Comparison of ENCODE assay signal across 15 cellular contexts in genomic region chr7:141689072-141689825, GRCh38. TPM values are rescaled to one million over a fixed set of nuclear protein-coding genes. Genes with fewer than 3 reads are reported as not detected.
DNase-seq lines count a peak whose midpoint lies in the region; ATAC-seq, FAIRE-seq and TF ChIP-seq lines count a peak whose summit lies in the region.
"Not testable (repeated sequence)": the region's sequence is repeated elsewhere in the genome, so short reads cannot be mapped to it uniquely, and the experiment has no call there.
"Had no signal": no experiment of that assay in that cellular context is flagged by ENCODE, and none has a peak within 500 bp of the region (broad histone marks: within the 10 kb centered on the region; RNA-seq: fewer than 3 reads in every experiment).

No MANE protein-coding gene starts in this region.

- not testable (repeated sequence) for H3K79me2 ChIP-seq in HepG2 (ENCODE audit: insufficient read depth, low read length)

- not testable (repeated sequence) for BruUV-seq in HepG2 (replicated peaks; lab: Mats Ljungman, UMichigan)

- H3K4me2 ChIP-seq in HepG2 (ENCODE audit: low read depth, low read length), result peak overlapping the region; percentile 20; the same call in 1 of the 2 replicates

- H3K9ac ChIP-seq in HepG2 (ENCODE audit: insufficient read depth, low read depth, low read length), result not testable (repeated sequence)

- WGBS in HepG2 (ENCODE audit: low lambda C conversion rate), result 99% methylated on average over 3 of the region's 3 CpGs

- CTCF ChIA-PET in HepG2 (lab: Yijun Ruan, JAX; ENCODE audit: low intra/inter-chr PET ratio, low total read pairs), result not testable (repeated sequence)

- FAIRE-seq in HepG2 (lab: Jason Lieb, UNC), result peak; percentile 8

- not testable (repeated sequence) for H3K27me3 Mint-ChIP-seq in CD4-positive, CD25-positive, alpha-beta regulatory T cell; IgD-negative memory B cell; T-helper 17 cell

- not testable (repeated sequence) for H3K4me3 ChIP-seq in CD4-positive, CD25-positive, alpha-beta regulatory T cell (ENCODE audit: low read depth, low read length); dorsolateral prefrontal cortex; HepG2 (replicated peaks in 1 of 3; ENCODE audit: insufficient read depth in 1 of 3, low read depth in 2 of 3, low read length in 3 of 3)

- H3K27ac Mint-ChIP-seq in CD4-positive, CD25-positive, alpha-beta regulatory T cell, result peak overlapping the region in 2 of 3 donors; percentile 21 to 32
- H3K27ac Mint-ChIP-seq in IgD-negative memory B cell (peak overlapping the region in 2 of 3 donors; percentile 16 to 45), T-helper 17 cell (peak overlapping the region; percentile 21)
- H3K27ac Mint-ChIP-seq in stimulated activated effector memory CD8-positive, alpha-beta T cell treated with anti-CD3 and anti-CD28 coated beads, Interleukin-12 subunit alpha, Interleukin-12 subunit beta, amount 100 ng/mL, for 72 hours, result peak overlapping the region; percentile 0

- TF ChIP-seq POLR2A in HepG2 (IDR thresholded peaks at IDR 0.05; ENCODE audit: insufficient read depth in 1 of 2, low read depth in 2 of 2, low read length in 2 of 2), result not testable (repeated sequence)

- in situ Hi-C loops in HepG2 (cut with HindIII; ENCODE audit: extremely low pct_ligation_motif_present, low pct_unique_long_range_greater_than_20kb), result not testable (repeated sequence)

- H3K4me3 Mint-ChIP-seq in CD4-positive, CD25-positive, alpha-beta regulatory T cell; IgD-negative memory B cell; T-helper 17 cell; stimulated activated effector memory CD8-positive, alpha-beta T cell treated with anti-CD3 and anti-CD28 coated beads, Interleukin-12 subunit alpha, Interleukin-12 subunit beta, amount 100 ng/mL, for 72 hours: not testable (repeated sequence)

- H3K4me1 ChIP-seq in CD4-positive, CD25-positive, alpha-beta regulatory T cell (ENCODE audit: control insufficient read depth, insufficient read depth, low read length, poor library complexity, severe bottlenecking), result not testable (repeated sequence)
- peaks cover 31% of the 10 kb centered on the region for H3K4me1 ChIP-seq in HepG2 (ENCODE audit: insufficient read depth, low read length)

- not testable (repeated sequence) for TF ChIP-seq EP300 in HepG2 (IDR thresholded peaks at IDR 0.05; ENCODE audit: low read depth in 2 of 2, low read length in 2 of 2); HepG2 (CRISPR knock-in tag; IDR thresholded peaks at IDR 0.05; ENCODE audit: borderline replicate concordance)

- peaks cover 31% of the 10 kb centered on the region for H3K36me3 Mint-ChIP-seq in CD4-positive, CD25-positive, alpha-beta regulatory T cell
- peaks cover 14% of the 10 kb centered on the region for H3K36me3 Mint-ChIP-seq in IgD-negative memory B cell
- H3K36me3 Mint-ChIP-seq in T-helper 17 cell (ENCODE audit: low read depth), result peaks cover 13% of the 10 kb centered on the region
- peaks cover 12% of the 10 kb centered on the region for H3K36me3 Mint-ChIP-seq in stimulated activated effector memory CD8-positive, alpha-beta T cell treated with anti-CD3 and anti-CD28 coated beads, Interleukin-12 subunit alpha, Interleukin-12 subunit beta, amount 100 ng/mL, for 72 hours

- peaks cover 27 to 38% (median 31%) of the 10 kb centered on the region in 4 donors for H3K4me1 Mint-ChIP-seq in CD4-positive, CD25-positive, alpha-beta regulatory T cell
- H3K4me1 Mint-ChIP-seq in IgD-negative memory B cell (peaks cover 5 to 16% (median 15%) of the 10 kb centered on the region in 3 donors), T-helper 17 cell (peaks cover 30% of the 10 kb centered on the region)
- peaks cover 26% of the 10 kb centered on the region for H3K4me1 Mint-ChIP-seq in stimulated activated effector memory CD8-positive, alpha-beta T cell treated with anti-CD3 and anti-CD28 coated beads, Interleukin-12 subunit alpha, Interleukin-12 subunit beta, amount 100 ng/mL, for 72 hours

- ATAC-seq in CD4-positive, CD25-positive, alpha-beta regulatory T cell (ENCODE audit: low read depth in 2 of 2); T-helper 17 cell; stimulated activated effector memory CD8-positive, alpha-beta T cell treated with anti-CD3 and anti-CD28 coated beads, Interleukin-12 subunit alpha, Interleukin-12 subunit beta, amount 100 ng/mL, for 72 hours: not testable (repeated sequence)
- ATAC-seq in HepG2, result peak; percentile 56

- not testable (repeated sequence) for H4K20me1 ChIP-seq in HepG2 (ENCODE audit: insufficient read depth, low read length)

- not testable (repeated sequence) for TF ChIP-seq CTCF in dorsolateral prefrontal cortex (IDR thresholded peaks at IDR 0.05 in 54 of 56, conservative IDR thresholded peaks at IDR 0.05 in 2 of 56; ENCODE audit: low read depth in 1 of 56, partially characterized antibody in 56 of 56); HepG2 (CRISPR knock-in tag; IDR thresholded peaks at IDR 0.05)

- POLR2A ChIA-PET in HepG2 (lab: Yijun Ruan, JAX), result interaction anchor here (1.0 to 1.2 kb wide), 2 partner anchors 11 to 49 kb away, joined by 4 read pairs; partner anchors contain the start of gene SSBP1

- peaks cover 21% of the 10 kb centered on the region for H3K36me3 ChIP-seq in CD4-positive, CD25-positive, alpha-beta regulatory T cell (ENCODE audit: control insufficient read depth, insufficient read depth, low read length)
- not testable (repeated sequence) for H3K36me3 ChIP-seq in HepG2 (replicated peaks in 1 of 2; ENCODE audit: control insufficient read depth in 1 of 2, insufficient read depth in 2 of 2, low read length in 2 of 2)

- intact Hi-C loops in dorsolateral prefrontal cortex (cut with DNase I), result loop anchor here in 1 of 2 donors (10.0 kb wide), 1 partner anchor 764 kb away; the partner anchor contains the start of gene BRAF
- intact Hi-C loops in HepG2 (cut with micrococcal nuclease; ENCODE audit: unreplicated experiment), result not testable (repeated sequence)

- not testable (repeated sequence) for TF ChIP-seq RAD21 in HepG2 (CRISPR knock-in tag; IDR thresholded peaks at IDR 0.05)

- H3K9me3 Mint-ChIP-seq in CD4-positive, CD25-positive, alpha-beta regulatory T cell; IgD-negative memory B cell; stimulated activated effector memory CD8-positive, alpha-beta T cell treated with anti-CD3 and anti-CD28 coated beads, Interleukin-12 subunit alpha, Interleukin-12 subunit beta, amount 100 ng/mL, for 72 hours: not testable (repeated sequence)

- not testable (repeated sequence) for H3K9me3 ChIP-seq in CD4-positive, CD25-positive, alpha-beta regulatory T cell (ENCODE audit: control insufficient read depth in 2 of 2, low read length in 2 of 2); T-helper 17 cell (ENCODE audit: control insufficient read depth, low read length, poor library complexity, severe bottlenecking); HepG2 (ENCODE audit: low read length)

- H3K27ac ChIP-seq in CD4-positive, CD25-positive, alpha-beta regulatory T cell (ENCODE audit: insufficient read depth, low read length, poor library complexity, severe bottlenecking), result not testable (repeated sequence)
- H3K27ac ChIP-seq in caudate nucleus (ENCODE audit: low read depth, low read length) (peak overlapping the region; percentile 76), dorsolateral prefrontal cortex (peak overlapping the region in 51 of 59 donors; percentile 37 to 93 (median 86)), HepG2 (ENCODE audit: extremely low read length, insufficient read depth, low read length) (peak overlapping the region; percentile 11), temporal lobe (ENCODE audit: low read depth, low read length) (peak overlapping the region; percentile 86)

- not testable (repeated sequence) for DNase-seq in CD4-positive, CD25-positive, alpha-beta regulatory T cell; T-helper 17 cell; caudate nucleus (lab: John Stamatoyannopoulos, UW); dorsolateral prefrontal cortex; HepG2 (ENCODE audit: low spot score); stimulated activated effector memory CD8-positive, alpha-beta T cell treated with anti-CD3 and anti-CD28 coated beads, Interleukin-12 subunit alpha, Interleukin-12 subunit beta, amount 100 ng/mL, for 72 hours (ENCODE audit: low spot score in 2 of 2)

- H3K27me3 ChIP-seq in CD4-positive, CD25-positive, alpha-beta regulatory T cell (ENCODE audit: control insufficient read depth, insufficient read depth, low read length); dorsolateral prefrontal cortex; HepG2 (ENCODE audit: control insufficient read depth in 1 of 2, insufficient read depth in 2 of 2, low read length in 2 of 2): not testable (repeated sequence)

- not testable (repeated sequence) for H2AFZ ChIP-seq in HepG2 (ENCODE audit: low read length)

RNA-seq across cellular contexts. Expression of gene DENND11, which starts 12.7 kb away (rescaled TPM):
- 47.7 TPM for total RNA-seq in CD4-positive, CD25-positive, alpha-beta regulatory T cell
- polyA plus RNA-seq in CD4-positive, CD25-positive, alpha-beta regulatory T cell, result 10 to 100 TPM; 10.8 to 14.5 (median 11.1) TPM
- polyA plus RNA-seq in IgD-negative memory B cell, result 8.9 TPM
- total RNA-seq in T-helper 17 cell, result 10 to 100 TPM; 34.1 to 37.6 TPM
- 10 to 100 TPM; 39.9 to 93.6 (median 55.5) TPM for total RNA-seq in dorsolateral prefrontal cortex
- total RNA-seq in HepG2 (2016; rRNA removed; fragmentation: Illumina TruSeq; extraction: Trizol), result 10.5 and 12.5 TPM in 2 replicates
- 0.91 and 1.1 TPM in 2 replicates for total RNA-seq in HepG2 (2016; cell fraction: cytosol; rRNA removed; fragmentation: Illumina TruSeq; extraction: Trizol; ENCODE audit: low read depth)
- total RNA-seq in HepG2 (2016; cell fraction: insoluble cytoplasmic fraction; rRNA removed; fragmentation: Illumina TruSeq; extraction: Trizol), result 11.0 and 11.5 TPM in 2 replicates
- 3.4 and 4.2 TPM in 2 replicates for total RNA-seq in HepG2 (2016; cell fraction: membrane; rRNA removed; fragmentation: Illumina TruSeq; extraction: Trizol)
- 14.7 and 16.1 TPM in 2 replicates for total RNA-seq in HepG2 (2016; cell fraction: nucleus; rRNA removed; fragmentation: Illumina TruSeq; extraction: Trizol)
- 7.1 and 8.6 TPM in 2 replicates for polyA plus RNA-seq in HepG2 (2011; rRNA removed)
- polyA plus RNA-seq in HepG2 (2011; cell fraction: cytosol; rRNA removed), result 3.2 and 3.4 TPM in 2 replicates
- polyA plus RNA-seq in HepG2 (2011; cell fraction: nucleus; rRNA removed), result 21.3 and 27.5 TPM in 2 replicates
- polyA plus RNA-seq in HepG2 (2012), result 7.6 and 8.6 TPM in 2 replicates
- polyA plus RNA-seq in HepG2 (2016; cell fraction: cytosol; fragmentation: Illumina TruSeq; extraction: Trizol; ENCODE audit: low read depth), result 0.69 and 0.88 TPM in 2 replicates
- polyA plus RNA-seq in HepG2 (2016; cell fraction: insoluble cytoplasmic fraction; fragmentation: Illumina TruSeq; extraction: Trizol; ENCODE audit: low read depth), result 7.0 and 7.3 TPM in 2 replicates
- polyA plus RNA-seq in HepG2 (2016; cell fraction: membrane; fragmentation: Illumina TruSeq; extraction: Trizol; ENCODE audit: low read depth), result 1.3 and 1.4 TPM in 2 replicates
- 15.7 and 16.4 TPM in 2 replicates for polyA plus RNA-seq in HepG2 (2016; cell fraction: nucleus; fragmentation: Illumina TruSeq; extraction: Trizol; ENCODE audit: insufficient read depth, low read depth)
- polyA minus RNA-seq in HepG2 (2011; rRNA and poly(A)+ RNA removed; ENCODE audit: low replicate concordance), result 11.8 and 13.6 TPM in 2 replicates
- 3.6 and 5.0 TPM in 2 replicates for polyA minus RNA-seq in HepG2 (2011; cell fraction: cytosol; rRNA and poly(A)+ RNA removed)
- 22.7 and 28.0 TPM in 2 replicates for polyA minus RNA-seq in HepG2 (2011; cell fraction: nucleus; rRNA and poly(A)+ RNA removed)
- 30.0 TPM for total RNA-seq in temporal lobe

RNA-seq across cellular contexts. Expression of gene WEE2, which starts 18.9 kb away (rescaled TPM):
- total RNA-seq in CD4-positive, CD25-positive, alpha-beta regulatory T cell, result not detected
- polyA plus RNA-seq in CD4-positive, CD25-positive, alpha-beta regulatory T cell, result not detected
- not detected for polyA plus RNA-seq in IgD-negative memory B cell
- not detected for total RNA-seq in T-helper 17 cell
- total RNA-seq in dorsolateral prefrontal cortex, result 1 to 10 TPM in 2 of 120 experiments, under 1 TPM in 56, not detected in 62; 0.11 to 1.2 (median 0.28) TPM
- not detected in 2 replicates for total RNA-seq in HepG2 (2016; rRNA removed; fragmentation: Illumina TruSeq; extraction: Trizol)
- not detected in 2 replicates for total RNA-seq in HepG2 (2016; cell fraction: cytosol; rRNA removed; fragmentation: Illumina TruSeq; extraction: Trizol; ENCODE audit: low read depth)
- total RNA-seq in HepG2 (2016; cell fraction: insoluble cytoplasmic fraction; rRNA removed; fragmentation: Illumina TruSeq; extraction: Trizol), result not detected in 2 replicates
- not detected in 2 replicates for total RNA-seq in HepG2 (2016; cell fraction: membrane; rRNA removed; fragmentation: Illumina TruSeq; extraction: Trizol)
- total RNA-seq in HepG2 (2016; cell fraction: nucleus; rRNA removed; fragmentation: Illumina TruSeq; extraction: Trizol), result not detected in 2 replicates
- polyA plus RNA-seq in HepG2 (2011; rRNA removed), result not detected in 2 replicates
- polyA plus RNA-seq in HepG2 (2011; cell fraction: cytosol; rRNA removed), result not detected in 2 replicates
- polyA plus RNA-seq in HepG2 (2011; cell fraction: nucleus; rRNA removed), result 0.09 TPM in 1 of 2 replicates, not detected in the other
- 0.04 TPM in 1 of 2 replicates, not detected in the other for polyA plus RNA-seq in HepG2 (2012)
- not detected in 2 replicates for polyA plus RNA-seq in HepG2 (2016; cell fraction: cytosol; fragmentation: Illumina TruSeq; extraction: Trizol; ENCODE audit: low read depth)
- not detected in 2 replicates for polyA plus RNA-seq in HepG2 (2016; cell fraction: insoluble cytoplasmic fraction; fragmentation: Illumina TruSeq; extraction: Trizol; ENCODE audit: low read depth)
- polyA plus RNA-seq in HepG2 (2016; cell fraction: membrane; fragmentation: Illumina TruSeq; extraction: Trizol; ENCODE audit: low read depth), result not detected in 2 replicates
- polyA plus RNA-seq in HepG2 (2016; cell fraction: nucleus; fragmentation: Illumina TruSeq; extraction: Trizol; ENCODE audit: insufficient read depth, low read depth), result not detected in 2 replicates
- not detected in 2 replicates for polyA minus RNA-seq in HepG2 (2011; rRNA and poly(A)+ RNA removed; ENCODE audit: low replicate concordance)
- not detected in 2 replicates for polyA minus RNA-seq in HepG2 (2011; cell fraction: cytosol; rRNA and poly(A)+ RNA removed)
- polyA minus RNA-seq in HepG2 (2011; cell fraction: nucleus; rRNA and poly(A)+ RNA removed), result 0.26 TPM in 1 of 2 replicates, not detected in the other
- total RNA-seq in temporal lobe, result 0.49 TPM
- total RNA-seq: CD4-positive, alpha-beta memory T cell; CD8-positive, alpha-beta memory T cell; Daoy; G401; GM12878 had no signal
- polyA plus RNA-seq: AG04450; BJ; CD4-positive, alpha-beta memory T cell; CD8-positive, alpha-beta memory T cell had no signal

RNA-seq across cellular contexts. Expression of gene SSBP1, which starts 48.9 kb away (rescaled TPM):
- total RNA-seq in CD4-positive, CD25-positive, alpha-beta regulatory T cell, result 77.4 TPM
- 100 to 1,000 TPM; 286 to 331 (median 305) TPM for polyA plus RNA-seq in CD4-positive, CD25-positive, alpha-beta regulatory T cell
- polyA plus RNA-seq in IgD-negative memory B cell (245 TPM), HepG2 (2011; rRNA removed) (52.9 and 64.4 TPM in 2 replicates)
- total RNA-seq in T-helper 17 cell (10 to 100 TPM; 81.3 to 91.3 TPM), dorsolateral prefrontal cortex (10 to 100 TPM; 49.9 to 96.9 (median 80.2) TPM), HepG2 (2016; rRNA removed; fragmentation: Illumina TruSeq; extraction: Trizol) (254 and 363 TPM in 2 replicates), temporal lobe (65.2 TPM)
- total RNA-seq in HepG2 (2016; cell fraction: cytosol; rRNA removed; fragmentation: Illumina TruSeq; extraction: Trizol; ENCODE audit: low read depth), result 86.1 and 88.6 TPM in 2 replicates
- total RNA-seq in HepG2 (2016; cell fraction: insoluble cytoplasmic fraction; rRNA removed; fragmentation: Illumina TruSeq; extraction: Trizol), result 267 and 364 TPM in 2 replicates
- total RNA-seq in HepG2 (2016; cell fraction: membrane; rRNA removed; fragmentation: Illumina TruSeq; extraction: Trizol), result 74.3 and 78.8 TPM in 2 replicates
- 124 TPM in 2 replicates for total RNA-seq in HepG2 (2016; cell fraction: nucleus; rRNA removed; fragmentation: Illumina TruSeq; extraction: Trizol)
- 35.9 and 51.3 TPM in 2 replicates for polyA plus RNA-seq in HepG2 (2011; cell fraction: cytosol; rRNA removed)
- polyA plus RNA-seq in HepG2 (2011; cell fraction: nucleus; rRNA removed), result 24.0 and 27.9 TPM in 2 replicates
- 106 and 158 TPM in 2 replicates for polyA plus RNA-seq in HepG2 (2012)
- polyA plus RNA-seq in HepG2 (2016; cell fraction: cytosol; fragmentation: Illumina TruSeq; extraction: Trizol; ENCODE audit: low read depth), result 90.2 and 95.1 TPM in 2 replicates
- 372 and 403 TPM in 2 replicates for polyA plus RNA-seq in HepG2 (2016; cell fraction: insoluble cytoplasmic fraction; fragmentation: Illumina TruSeq; extraction: Trizol; ENCODE audit: low read depth)
- polyA plus RNA-seq in HepG2 (2016; cell fraction: membrane; fragmentation: Illumina TruSeq; extraction: Trizol; ENCODE audit: low read depth), result 62.4 and 68.6 TPM in 2 replicates
- polyA plus RNA-seq in HepG2 (2016; cell fraction: nucleus; fragmentation: Illumina TruSeq; extraction: Trizol; ENCODE audit: insufficient read depth, low read depth), result 142 and 144 TPM in 2 replicates
- 22.8 and 40.3 TPM in 2 replicates for polyA minus RNA-seq in HepG2 (2011; rRNA and poly(A)+ RNA removed; ENCODE audit: low replicate concordance)
- polyA minus RNA-seq in HepG2 (2011; cell fraction: cytosol; rRNA and poly(A)+ RNA removed), result 20.9 and 24.2 TPM in 2 replicates
- 119 and 126 TPM in 2 replicates for polyA minus RNA-seq in HepG2 (2011; cell fraction: nucleus; rRNA and poly(A)+ RNA removed)
